Comparison of ENCODE assay signal across 8 cellular contexts in the genomic region with DNA sequence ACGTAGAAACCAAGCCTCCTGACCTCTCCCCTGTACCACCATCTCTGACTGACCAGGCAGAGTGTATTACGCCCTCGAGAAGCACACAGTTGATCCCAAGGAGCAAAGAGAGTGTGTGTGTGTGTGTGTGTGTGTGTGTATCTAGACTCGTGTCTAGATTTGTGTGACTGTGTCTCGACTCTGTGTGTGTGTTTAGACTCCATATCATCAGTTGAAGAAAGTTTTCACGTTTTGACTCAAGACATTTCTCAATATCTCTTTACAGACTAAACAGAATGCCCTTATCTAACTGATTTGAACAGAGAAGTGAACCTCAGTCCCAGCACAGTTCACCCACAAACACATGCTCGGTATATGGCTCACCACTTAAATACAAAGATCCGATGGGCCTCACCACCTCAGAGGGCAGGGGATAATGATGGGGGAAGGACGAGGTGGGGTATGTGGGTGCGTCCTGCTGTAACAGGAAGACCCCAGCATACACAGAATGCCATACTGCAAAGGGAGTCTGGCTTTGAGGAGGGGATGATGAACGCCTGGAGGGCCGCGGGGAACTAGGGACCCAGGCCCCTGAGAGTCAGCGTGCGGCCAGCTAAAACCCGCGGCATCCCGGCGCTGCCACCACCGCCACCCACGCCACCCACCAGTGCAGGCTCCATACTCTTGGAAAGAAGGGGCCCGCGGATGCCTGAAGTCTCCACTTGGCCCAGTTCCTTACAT. TPM values are rescaled to one million over a fixed set of nuclear protein-coding genes. Genes with fewer than 3 reads are reported as not detected.
DNase-seq lines count a peak whose midpoint lies in the region; ATAC-seq and TF ChIP-seq lines count a peak whose summit lies in the region.

No MANE protein-coding gene starts in this region.

- peaks cover 31% of the 10 kb centered on the region for H3K9me3 Mint-ChIP-seq in activated T-helper 2 cell treated with anti-CD3 and anti-CD28 coated beads, Interferon-gamma antibody, Interleukin-2, Interleukin-4, amounts not matched to agents 10 μg/mL and 5 μg/mL and 100 μg/mL, durations not matched to agents 14 hours and 24 hours and 36 hours

- no peaks in the 10 kb centered on the region for H3K9me3 ChIP-seq in Karpas-422 (ENCODE audit: low read length)
- peaks cover 7% of the 10 kb centered on the region for H3K9me3 ChIP-seq in left ventricle myocardium inferior (replicated peaks)
- H3K9me3 ChIP-seq in psoas muscle, result no peaks in the 10 kb centered on the region

- 14 to 23% (median 15%) methylated on average over 20 to 23 of the region's 23 CpGs for WGBS in psoas muscle, 3 donors

- no peaks in the 10 kb centered on the region for H4K20me1 ChIP-seq in Karpas-422 (ENCODE audit: insufficient read depth, low read depth, low read length)

- H3K36me3 ChIP-seq in Karpas-422 (ENCODE audit: insufficient read depth, low read length), result peaks cover 29% of the 10 kb centered on the region
- peaks cover 23% of the 10 kb centered on the region for H3K36me3 ChIP-seq in left ventricle myocardium inferior
- H3K36me3 ChIP-seq in psoas muscle (ENCODE audit: insufficient read depth in 1 of 2, low read depth in 1 of 2), result peaks cover 0 to 25% of the 10 kb centered on the region in 2 donors

- DNase-seq in GM03348 (ENCODE audit: low spot score), result peak; percentile 29
- peak; percentile 49 for DNase-seq in Karpas-422
- DNase-seq in activated T-helper 2 cell treated with anti-CD3 and anti-CD28 coated beads, Interferon-gamma antibody, Interleukin-2, Interleukin-4, amounts not matched to agents 10 μg/mL and 5 μg/mL and 100 μg/mL, durations not matched to agents 14 hours and 24 hours and 36 hours (ENCODE audit: low spot score), result peak; percentile 10
- DNase-seq in left ventricle myocardium inferior, result no peak
- DNase-seq in psoas muscle, result no peak
- DNase-seq in NK-92 (lab: John Stamatoyannopoulos, UW; ENCODE audit: unreplicated experiment), result no peak
- no peak for DNase-seq in effector CD8-positive, alpha-beta T cell (lab: John Stamatoyannopoulos, UW)

- no peak overlapping the region; the same call in 1 of the 2 replicates for H2AFZ ChIP-seq in Karpas-422 (ENCODE audit: low read length)

- peaks cover 8% of the 10 kb centered on the region for H3K4me1 ChIP-seq in Karpas-422 (ENCODE audit: low read length)
- H3K4me1 ChIP-seq in left ventricle myocardium inferior, result peaks cover 20% of the 10 kb centered on the region
- no peaks in the 10 kb centered on the region for H3K4me1 ChIP-seq in psoas muscle

- H3K79me2 ChIP-seq in Karpas-422 (ENCODE audit: low read length), result peaks cover 50% of the 10 kb centered on the region

- H3K4me2 ChIP-seq in Karpas-422 (ENCODE audit: low read depth, low read length, poor library complexity, severe bottlenecking), result peak overlapping the region; percentile 81

- intact Hi-C loops in activated T-helper 2 cell treated with anti-CD3 and anti-CD28 coated beads, Interferon-gamma antibody, Interleukin-2, Interleukin-4, amounts not matched to agents 10 μg/mL and 5 μg/mL and 100 μg/mL, durations not matched to agents 14 hours and 24 hours and 36 hours (cut with micrococcal nuclease), result loop anchor here (1.0 to 10.0 kb wide), 3 partner anchors 39 to 1951 kb away; partner anchors contain the start of gene FRA10AC1
- intact Hi-C loops in left ventricle myocardium inferior (cut with micrococcal nuclease) (no loop called here), psoas muscle (cut with DNase I) (no loop called here)

- H3K27me3 ChIP-seq in Karpas-422 (ENCODE audit: low read length) (no peaks in the 10 kb centered on the region), left ventricle myocardium inferior (ENCODE audit: low read depth) (no peaks in the 10 kb centered on the region), psoas muscle (ENCODE audit: insufficient read depth in 3 of 3, low read length in 2 of 3) (no peaks in the 10 kb centered on the region)

- peak overlapping the region; percentile 83 for H3K9ac ChIP-seq in Karpas-422 (ENCODE audit: low read length)

- H3K4me3 ChIP-seq in Karpas-422 (ENCODE audit: low read length) (peak overlapping the region; percentile 80), left ventricle myocardium inferior (peak overlapping the region; percentile 82), psoas muscle (peak overlapping the region; percentile 98)

- H3K27ac ChIP-seq in Karpas-422 (ENCODE audit: low read length) (no peak overlapping the region), left ventricle myocardium inferior (replicated peaks) (peak overlapping the region; percentile 45), psoas muscle (peak overlapping the region; percentile 69)

- peak overlapping the region; percentile 97 for H3K4me3 Mint-ChIP-seq in activated T-helper 2 cell treated with anti-CD3 and anti-CD28 coated beads, Interferon-gamma antibody, Interleukin-2, Interleukin-4, amounts not matched to agents 10 μg/mL and 5 μg/mL and 100 μg/mL, durations not matched to agents 14 hours and 24 hours and 36 hours (ENCODE audit: low read depth)

- TF ChIP-seq CTCF in left ventricle myocardium inferior (IDR thresholded peaks at IDR 0.05; ENCODE audit: borderline replicate concordance), result no peak
- TF ChIP-seq CTCF in psoas muscle (IDR thresholded peaks at IDR 0.05), result no peak

- peaks cover 45% of the 10 kb centered on the region for H3K36me3 Mint-ChIP-seq in activated T-helper 2 cell treated with anti-CD3 and anti-CD28 coated beads, Interferon-gamma antibody, Interleukin-2, Interleukin-4, amounts not matched to agents 10 μg/mL and 5 μg/mL and 100 μg/mL, durations not matched to agents 14 hours and 24 hours and 36 hours (ENCODE audit: low read depth)

- ATAC-seq in GM21423 (IDR thresholded peaks at IDR 0.05; ENCODE audit: unreplicated experiment) (peak; percentile 12), psoas muscle (peak; percentile 3 to 17 (median 14))

- no peaks in the 10 kb centered on the region for H3K27me3 Mint-ChIP-seq in activated T-helper 2 cell treated with anti-CD3 and anti-CD28 coated beads, Interferon-gamma antibody, Interleukin-2, Interleukin-4, amounts not matched to agents 10 μg/mL and 5 μg/mL and 100 μg/mL, durations not matched to agents 14 hours and 24 hours and 36 hours (ENCODE audit: low read depth)

- peak overlapping the region; percentile 97 for H3K27ac Mint-ChIP-seq in activated T-helper 2 cell treated with anti-CD3 and anti-CD28 coated beads, Interferon-gamma antibody, Interleukin-2, Interleukin-4, amounts not matched to agents 10 μg/mL and 5 μg/mL and 100 μg/mL, durations not matched to agents 14 hours and 24 hours and 36 hours

- H3K4me1 Mint-ChIP-seq in activated T-helper 2 cell treated with anti-CD3 and anti-CD28 coated beads, Interferon-gamma antibody, Interleukin-2, Interleukin-4, amounts not matched to agents 10 μg/mL and 5 μg/mL and 100 μg/mL, durations not matched to agents 14 hours and 24 hours and 36 hours (ENCODE audit: low read depth), result peaks cover 18% of the 10 kb centered on the region

- no peaks in the 10 kb centered on the region for H3K9me2 ChIP-seq in Karpas-422 (replicated peaks; ENCODE audit: insufficient read depth, low read length)

RNA-seq across cellular contexts. Expression of gene ALDH18A1, which starts 0.8 kb away (rescaled TPM):
- total RNA-seq in Karpas-422 (2014; rRNA removed; shearing (Covaris generic); ENCODE audit: low replicate concordance), result 43.7 and 50.0 TPM in 2 replicates
- total RNA-seq in activated T-helper 2 cell treated with anti-CD3 and anti-CD28 coated beads, Interferon-gamma antibody, Interleukin-2, Interleukin-4, amounts not matched to agents 10 μg/mL and 5 μg/mL and 100 μg/mL, durations not matched to agents 14 hours and 24 hours and 36 hours, result 121 and 127 TPM in 2 replicates
- 11.1 TPM for total RNA-seq in left ventricle myocardium inferior
- 10 to 100 TPM in 1 of 4 donors, 1 to 10 TPM in 3; 5.7 to 18.1 (median 8.7) TPM for total RNA-seq in psoas muscle
- polyA plus RNA-seq in psoas muscle, result 1 to 10 TPM; 2.4 to 4.5 (median 4.5) TPM

RNA-seq across cellular contexts. Expression of gene TCTN3, which starts 38.0 kb away (rescaled TPM):
- total RNA-seq in Karpas-422 (2014; rRNA removed; shearing (Covaris generic); ENCODE audit: low replicate concordance), result 7.5 and 14.2 TPM in 2 replicates
- total RNA-seq in activated T-helper 2 cell treated with anti-CD3 and anti-CD28 coated beads, Interferon-gamma antibody, Interleukin-2, Interleukin-4, amounts not matched to agents 10 μg/mL and 5 μg/mL and 100 μg/mL, durations not matched to agents 14 hours and 24 hours and 36 hours, result 66.5 and 71.3 TPM in 2 replicates
- 11.6 TPM for total RNA-seq in left ventricle myocardium inferior
- 10 to 100 TPM in 1 of 4 donors, 1 to 10 TPM in 3; 6.0 to 10.2 (median 9.3) TPM for total RNA-seq in psoas muscle
- polyA plus RNA-seq in psoas muscle, result 10 to 100 TPM in 2 of 3 donors, 1 to 10 TPM in 1; 7.5 to 14.2 (median 10.4) TPM

Comparison
In these comparisons a context has a peak if more than half of its experiments do, and no peak if none do; other contexts are left out.
1. DNase-seq: peak in GM03348 (single experiment), Karpas-422 (single experiment) and activated T-helper 2 cell treated with anti-CD3 and anti-CD28 coated beads, Interferon-gamma antibody, Interleukin-2, Interleukin-4, amounts not matched to agents 10 μg/mL and 5 μg/mL and 100 μg/mL, durations not matched to agents 14 hours and 24 hours and 36 hours (single experiment); none in left ventricle myocardium inferior (single experiment), psoas muscle (0 of 2), NK-92 (single experiment) and effector CD8-positive, alpha-beta T cell (single experiment).
2. Peak in every context shown above with its lines, with median percentiles within 50 percentile points of each other: H3K4me3 ChIP-seq.